Comparison of ENCODE assay signal across 15 cellular contexts in the genomic region with DNA sequence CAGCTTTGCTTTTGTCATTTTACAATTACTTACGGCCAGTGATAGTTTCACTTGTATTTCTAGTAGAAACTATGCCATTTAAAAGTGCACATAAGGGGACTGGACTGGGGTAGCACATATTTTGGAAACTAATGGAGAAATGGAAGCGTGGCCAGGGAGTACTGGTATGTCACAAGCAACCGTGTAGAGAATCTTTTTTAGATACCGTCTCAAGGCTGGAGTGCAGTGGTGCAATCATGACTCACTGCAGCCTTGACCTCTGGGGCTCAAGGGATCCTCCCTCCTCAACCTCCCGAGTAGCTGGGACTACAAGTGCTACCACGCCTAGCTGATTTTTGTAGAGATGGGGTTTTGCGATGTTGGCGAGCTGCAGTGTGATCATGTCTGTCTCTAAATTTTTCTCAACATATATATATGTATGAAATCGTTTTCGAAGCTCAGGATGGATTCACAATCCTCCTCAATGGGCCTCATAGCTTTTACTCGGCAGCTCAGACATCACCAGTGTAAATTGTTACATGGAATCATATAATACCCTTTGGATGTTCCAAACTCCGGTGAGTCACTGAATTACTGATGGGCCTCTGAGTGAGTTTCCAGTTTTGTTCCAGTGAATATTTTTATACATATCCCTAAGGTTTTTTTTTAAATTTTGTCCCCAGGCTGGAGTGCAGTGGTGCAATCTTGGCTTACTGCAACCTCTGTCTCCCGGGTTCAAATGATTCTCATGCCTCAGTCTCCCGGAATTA. TPM values are rescaled to one million over a fixed set of nuclear protein-coding genes. Genes with fewer than 3 reads are reported as not detected.
DNase-seq lines count a peak whose midpoint lies in the region; ATAC-seq and TF ChIP-seq lines count a peak whose summit lies in the region.
"Had no signal": no experiment of that assay in that cellular context is flagged by ENCODE, and none has a peak within 500 bp of the region (broad histone marks: within the 10 kb centered on the region; RNA-seq: fewer than 3 reads in every experiment).

No MANE protein-coding gene starts in this region.

- H3K9me3 Mint-ChIP-seq in activated CD8-positive, alpha-beta T cell treated with anti-CD3 and anti-CD28 coated beads for 36 hours: no peaks in the 10 kb centered on the region
- H3K9me3 Mint-ChIP-seq: brain; effector memory CD8-positive, alpha-beta T cell had no signal

- CTCF ChIA-PET in PC-3 (lab: Charles Lee): no interaction called here
- CTCF ChIA-PET in activated CD8-positive, alpha-beta T cell treated with anti-CD3 and anti-CD28 coated beads for 36 hours (lab: Charles Lee): interaction anchor here (0.8 kb wide), 1 partner anchor 20 kb away, joined by 3 read pairs; no protein-coding TSS in a partner anchor

- ATAC-seq in PC-3 (no peak), gastrocnemius medialis (peak; percentile 29 to 56)
- ATAC-seq in activated CD8-positive, alpha-beta T cell treated with anti-CD3 and anti-CD28 coated beads for 36 hours: no peak
- ATAC-seq: effector memory CD8-positive, alpha-beta T cell had no signal

- in situ Hi-C loops in gastrocnemius medialis (cut with MboI; ENCODE audit: low sequenced_read_pairs in 4 of 4): no loop called here
- in situ Hi-C loops in GM13977 (cut with MboI; ENCODE audit: low pct_unique_long_range_greater_than_20kb, low sequenced_read_pairs, unreplicated experiment): no loop called here

- no peaks in the 10 kb centered on the region for H3K4me1 Mint-ChIP-seq in activated CD8-positive, alpha-beta T cell treated with anti-CD3 and anti-CD28 coated beads for 36 hours (ENCODE audit: low read depth)
- H3K4me1 Mint-ChIP-seq: brain had no signal

- H3K9ac ChIP-seq in PC-3 (ENCODE audit: low read length): peak overlapping the region; percentile 70
- H3K9ac ChIP-seq in smooth muscle cell (ENCODE audit: low read depth): no peak overlapping the region

- 90% methylated on average over 14 of the region's 14 CpGs for WGBS in smooth muscle cell (ENCODE audit: low lambda C conversion rate)

- no peak overlapping the region for H3K27ac Mint-ChIP-seq in activated CD8-positive, alpha-beta T cell treated with anti-CD3 and anti-CD28 coated beads for 36 hours
- H3K27ac Mint-ChIP-seq: brain; effector memory CD8-positive, alpha-beta T cell had no signal

- H3K27me3 ChIP-seq in PC-3 (ENCODE audit: low read length) (no peaks in the 10 kb centered on the region), gastrocnemius medialis (no peaks in the 10 kb centered on the region), smooth muscle cell (ENCODE audit: low read depth) (no peaks in the 10 kb centered on the region)

- H3F3A ChIP-seq in PC-3 (ENCODE audit: low read length, unreplicated experiment): peaks cover 7% of the 10 kb centered on the region
- H3F3A ChIP-seq in smooth muscle cell (ENCODE audit: low read depth): no peaks in the 10 kb centered on the region

- TF ChIP-seq POLR2A in gastrocnemius medialis (IDR thresholded peaks at IDR 0.05): no peak

- intact Hi-C loops in PC-3 (cut with micrococcal nuclease) (no loop called here), gastrocnemius medialis (cut with DNase I; ENCODE audit: low total_unique reads) (no loop called here)
- intact Hi-C loops in activated CD8-positive, alpha-beta T cell treated with anti-CD3 and anti-CD28 coated beads for 36 hours (cut with micrococcal nuclease): no loop called here

- H3K4me1 ChIP-seq in PC-3 (ENCODE audit: insufficient read depth, low read length): peaks cover 24% of the 10 kb centered on the region
- no peaks in the 10 kb centered on the region for H3K4me1 ChIP-seq in gastrocnemius medialis
- no peaks in the 10 kb centered on the region for H3K4me1 ChIP-seq in smooth muscle cell (ENCODE audit: low read depth)

- no peaks in the 10 kb centered on the region for H3K27me3 Mint-ChIP-seq in activated CD8-positive, alpha-beta T cell treated with anti-CD3 and anti-CD28 coated beads for 36 hours
- H3K27me3 Mint-ChIP-seq: brain; effector memory CD8-positive, alpha-beta T cell had no signal

- H2AFZ ChIP-seq in PC-3 (ENCODE audit: low read length): no peak overlapping the region
- H2AFZ ChIP-seq in smooth muscle cell (ENCODE audit: low read depth): no peak overlapping the region

- H3K36me3 Mint-ChIP-seq in activated CD8-positive, alpha-beta T cell treated with anti-CD3 and anti-CD28 coated beads for 36 hours (ENCODE audit: low read depth): peaks cover 37% of the 10 kb centered on the region

- POLR2A ChIA-PET in PC-3 (lab: Charles Lee; ENCODE audit: unreplicated experiment): interaction anchor here (0.6 kb wide), 1 partner anchor 25 kb away, joined by 5 read pairs; no protein-coding TSS in a partner anchor
- POLR2A ChIA-PET in activated CD8-positive, alpha-beta T cell treated with anti-CD3 and anti-CD28 coated beads for 36 hours (lab: Charles Lee): interaction anchor here (0.8 kb wide), 1 partner anchor 18 kb away, joined by 3 read pairs; no protein-coding TSS in a partner anchor

- no TSS peak for BruUV-seq in PC-3 (replicated peaks; lab: Mats Ljungman, UMichigan)

- no peaks in the 10 kb centered on the region for H3K9me2 ChIP-seq in PC-3 (replicated peaks; ENCODE audit: low read length)

- H3K4me3 ChIP-seq in PC-3 (ENCODE audit: low read length): no peak overlapping the region
- no peak overlapping the region for H3K4me3 ChIP-seq in gastrocnemius medialis
- H3K4me3 ChIP-seq in smooth muscle cell: no peak overlapping the region
- H3K4me3 ChIP-seq: thoracic aorta had no signal

- no peak overlapping the region for H3K4me3 Mint-ChIP-seq in activated CD8-positive, alpha-beta T cell treated with anti-CD3 and anti-CD28 coated beads for 36 hours
- H3K4me3 Mint-ChIP-seq: brain; effector memory CD8-positive, alpha-beta T cell had no signal

- peak; percentile 11 for DNase-seq in SIG-M5 treated with dmso at 0.1 percent for 504 hours (lab: John Stamatoyannopoulos, UW; ENCODE audit: unreplicated experiment)
- no peak for DNase-seq in SIG-M5 (lab: John Stamatoyannopoulos, UW)
- peak; percentile 29 for DNase-seq in PC-3
- peak; percentile 58 for DNase-seq in fibroblast of peridontal ligament (ENCODE audit: extremely low read depth)
- DNase-seq in gastrocnemius medialis: peak in 1 of 2 donors; percentile 50
- no peak for DNase-seq in smooth muscle cell (lab: John Stamatoyannopoulos, UW; ENCODE audit: unreplicated experiment)
- DNase-seq in activated CD8-positive, alpha-beta T cell treated with anti-CD3 and anti-CD28 coated beads for 36 hours: no peak
- no peak for DNase-seq in GM13977 (ENCODE audit: low spot score)
- DNase-seq: activated CD4-positive, CD25-positive, alpha-beta regulatory T cell treated with anti-CD3 and anti-CD28 coated beads, Interleukin-2, amount 50 U/mL, for 72 hours; activated T-cell treated with anti-CD3 and anti-CD28 coated beads, Interleukin-2, amount 50 U/mL, for 48 hours; effector memory CD8-positive, alpha-beta T cell; NCI-H1092 treated with DMSO at 0.1 percent for 48 hours had no signal

- H3K27ac ChIP-seq in PC-3 (ENCODE audit: low read length): peak overlapping the region; percentile 95
- H3K27ac ChIP-seq in gastrocnemius medialis: peak overlapping the region in 3 of 4 donors; percentile 31 to 43 (median 42)
- H3K27ac ChIP-seq in smooth muscle cell (ENCODE audit: low read depth): no peak overlapping the region
- H3K27ac ChIP-seq: 22Rv1, thoracic aorta had no signal

- H3K79me2 ChIP-seq in PC-3 (ENCODE audit: low read length): peaks cover 6% of the 10 kb centered on the region; the same call in 1 of the 2 replicates
- peaks cover 5% of the 10 kb centered on the region for H3K79me2 ChIP-seq in smooth muscle cell (ENCODE audit: low read depth)

- H3K9me3 ChIP-seq in PC-3 (ENCODE audit: low read length): no peaks in the 10 kb centered on the region
- no peaks in the 10 kb centered on the region for H3K9me3 ChIP-seq in gastrocnemius medialis
- H3K9me3 ChIP-seq in smooth muscle cell (replicated peaks; ENCODE audit: low read depth): no peaks in the 10 kb centered on the region
- H3K9me3 ChIP-seq: thoracic aorta had no signal

- no peak for TF ChIP-seq CTCF in PC-3 (conservative IDR thresholded peaks at IDR 0.05; ENCODE audit: low read depth, low read length)
- TF ChIP-seq CTCF in gastrocnemius medialis (IDR thresholded peaks at IDR 0.05 in 4 of 5, conservative IDR thresholded peaks at IDR 0.05 in 1 of 5): no peak
- TF ChIP-seq CTCF in smooth muscle cell (IDR thresholded peaks at IDR 0.05; ENCODE audit: borderline replicate concordance, insufficient read depth, poor library complexity, severe bottlenecking): no peak
- TF ChIP-seq CTCF in activated CD8-positive, alpha-beta T cell treated with anti-CD3 and anti-CD28 coated beads for 36 hours (IDR thresholded peaks at IDR 0.05): no peak
- TF ChIP-seq CTCF in GM13977 (IDR thresholded peaks at IDR 0.05; ENCODE audit: extremely low read depth, insufficient read depth, missing control alignments): no peak

- H4K20me1 ChIP-seq in PC-3 (ENCODE audit: low read length): no peaks in the 10 kb centered on the region
- H4K20me1 ChIP-seq in smooth muscle cell (ENCODE audit: low read depth): peaks cover 26% of the 10 kb centered on the region

- H3K4me2 ChIP-seq in PC-3 (ENCODE audit: low read length): peak overlapping the region; percentile 54
- no peak overlapping the region for H3K4me2 ChIP-seq in smooth muscle cell

- peaks cover 10% of the 10 kb centered on the region for H3K36me3 ChIP-seq in PC-3 (ENCODE audit: low read depth, low read length)
- H3K36me3 ChIP-seq in gastrocnemius medialis: peaks cover 0 to 58% of the 10 kb centered on the region in 2 donors
- no peaks in the 10 kb centered on the region for H3K36me3 ChIP-seq in smooth muscle cell (ENCODE audit: low read depth)

RNA-seq across cellular contexts. Expression of a gene that starts 51.7 kb away (rescaled TPM):
- total RNA-seq in PC-3 (2014; rRNA removed): 15.3 and 17.3 TPM in 2 replicates
- 10 to 100 TPM; 10.7 to 21.3 (median 17.9) TPM for total RNA-seq in gastrocnemius medialis
- 6.2 and 6.7 TPM in 2 replicates for total RNA-seq in smooth muscle cell
- polyA plus RNA-seq in smooth muscle cell: 1.6 and 3.0 TPM in 2 replicates
- total RNA-seq in activated CD8-positive, alpha-beta T cell treated with anti-CD3 and anti-CD28 coated beads for 36 hours: 1 to 10 TPM; 4.3 to 6.2 TPM

Comparison
In these comparisons a context has a peak if more than half of its experiments do, and no peak if none do; other contexts are left out.
1. DNase-seq: peak in SIG-M5 treated with dmso at 0.1 percent for 504 hours (single experiment), PC-3 (single experiment) and fibroblast of peridontal ligament (single experiment); none in SIG-M5 (single experiment), smooth muscle cell (single experiment), activated CD8-positive, alpha-beta T cell treated with anti-CD3 and anti-CD28 coated beads for 36 hours (single experiment) and GM13977 (single experiment).
2. ATAC-seq: peak in gastrocnemius medialis (2 of 2); none in PC-3 (single experiment) and activated CD8-positive, alpha-beta T cell treated with anti-CD3 and anti-CD28 coated beads for 36 hours (single experiment).